23 cellular contexts compared by ENCODE assay signal in genomic region chr9:15453956-15454355, GRCh38.
"Had no signal": no experiment of that assay in that cellular context is flagged by ENCODE, and none has a peak within 500 bp of the region (broad histone marks: within the 10 kb centered on the region; RNA-seq: fewer than 3 reads in every experiment).

No MANE protein-coding gene starts in this region.

- H3K27ac Mint-ChIP-seq: activated CD8-positive, alpha-beta T cell treated with anti-CD3 and anti-CD28 coated beads for 36 hours; activated T-helper 1 cell treated with anti-CD3 and anti-CD28 coated beads, Interleukin-12 subunit alpha, Interleukin-12 subunit beta, Interleukin-2, Interleukin-4 antibody, amounts not matched to agents 30 ng/mL and 10 ng/mL and 1 ng/mL, durations not matched to agents 14 hours and 24 hours and 36 hours; T-cell had no signal

- H3K4me3 Mint-ChIP-seq: activated CD8-positive, alpha-beta T cell treated with anti-CD3 and anti-CD28 coated beads for 36 hours; activated T-helper 1 cell treated with anti-CD3 and anti-CD28 coated beads, Interleukin-12 subunit alpha, Interleukin-12 subunit beta, Interleukin-2, Interleukin-4 antibody, amounts not matched to agents 30 ng/mL and 10 ng/mL and 1 ng/mL, durations not matched to agents 14 hours and 24 hours and 36 hours; T-cell had no signal

- DNase-seq: activated CD4-positive, alpha-beta T cell treated with anti-CD3 and anti-CD28 coated beads, Interleukin-2, amount 50 U/mL, for 1 hour; activated CD4-positive, CD25-positive, alpha-beta regulatory T cell; activated CD8-positive, alpha-beta memory T cell treated with anti-CD3 and anti-CD28 coated beads, Interleukin-2, amount 50 U/mL, for 4 hours; activated CD8-positive, alpha-beta T cell treated with anti-CD3 and anti-CD28 coated beads for 36 hours; activated effector memory CD4-positive, alpha-beta T cell treated with anti-CD3 and anti-CD28 coated beads, Interleukin-2, amount 50 U/mL, for 16 hours; activated naive CD4-positive, alpha-beta T cell treated with anti-CD3 and anti-CD28 coated beads, Interleukin-2, amount 50 U/mL, for 16 hours; brain microvascular endothelial cell; cerebellar nuclear complex; MV-4-11; NCI-H1092 treated with DMSO at 0.1 percent for 48 hours; NCI-H1417 treated with DMSO at 0.1 percent for 48 hours; NCI-H1694; NCI-H2029; NCI-H345; NCI-H510A; NCI-H69; NK-92 treated with Interleukin-12 subunit alpha and Interleukin-12 subunit beta, amount 100 ng/mL, for 24 hours; OCI-M1; RPMI8226; T-cell had no signal

- ATAC-seq: activated CD8-positive, alpha-beta T cell treated with anti-CD3 and anti-CD28 coated beads for 36 hours; Panc1; Right ventricle myocardium inferior; T-cell had no signal

- H3K4me1 Mint-ChIP-seq: T-cell had no signal

- H3K9me3 Mint-ChIP-seq: activated CD8-positive, alpha-beta T cell treated with anti-CD3 and anti-CD28 coated beads for 36 hours; activated T-helper 1 cell treated with anti-CD3 and anti-CD28 coated beads, Interleukin-12 subunit alpha, Interleukin-12 subunit beta, Interleukin-2, Interleukin-4 antibody, amounts not matched to agents 30 ng/mL and 10 ng/mL and 1 ng/mL, durations not matched to agents 14 hours and 24 hours and 36 hours; T-cell had no signal

- H3K27me3 Mint-ChIP-seq: activated CD8-positive, alpha-beta T cell treated with anti-CD3 and anti-CD28 coated beads for 36 hours; T-cell had no signal
